In genomic region chr3:73605861-73606260, GRCh38 we compare ENCODE assay signal across 18 cellular contexts. TPM values are rescaled to one million over a fixed set of nuclear protein-coding genes. Genes with fewer than 3 reads are reported as not detected.
DNase-seq lines count a peak whose midpoint lies in the region; ATAC-seq and TF ChIP-seq lines count a peak whose summit lies in the region.
"Had no signal": no experiment of that assay in that cellular context is flagged by ENCODE, and none has a peak within 500 bp of the region (broad histone marks: within the 10 kb centered on the region; RNA-seq: fewer than 3 reads in every experiment).

No MANE protein-coding gene starts in this region.

- in situ Hi-C loops in transverse colon (cut with MboI; ENCODE audit: low pct_ligation_motif_present in 1 of 4, low pct_unique_long_range_greater_than_20kb in 1 of 4, low sequenced_read_pairs in 3 of 4), result loop anchor here in 1 of 4 donors (25.0 kb wide), 1 partner anchor 94 kb away; no protein-coding TSS in a partner anchor

- H3K9me3 ChIP-seq in muscle layer of colon (ENCODE audit: low read length) (no peaks in the 10 kb centered on the region), sigmoid colon (no peaks in the 10 kb centered on the region), transverse colon (no peaks in the 10 kb centered on the region), body of pancreas (no peaks in the 10 kb centered on the region)
- H3K9me3 ChIP-seq: Peyer's patch had no signal

- H3K4me3 ChIP-seq in muscle layer of colon (ENCODE audit: low read depth in 1 of 2, low read length in 2 of 2), result no peak overlapping the region
- no peak overlapping the region for H3K4me3 ChIP-seq in sigmoid colon
- no peak overlapping the region for H3K4me3 ChIP-seq in transverse colon
- no peak overlapping the region for H3K4me3 ChIP-seq in body of pancreas
- H3K4me3 ChIP-seq: Peyer's patch had no signal

- ATAC-seq in body of pancreas, result no peak
- ATAC-seq: HepG2 had no signal

- H3K27ac ChIP-seq in muscle layer of colon (ENCODE audit: low read depth, low read length), result peak overlapping the region; percentile 72
- peak overlapping the region; percentile 64 to 96 (median 82) for H3K27ac ChIP-seq in sigmoid colon
- peak overlapping the region; percentile 48 to 75 (median 66) for H3K27ac ChIP-seq in transverse colon
- H3K27ac ChIP-seq in body of pancreas, result no peak overlapping the region
- H3K27ac ChIP-seq: C4-2B had no signal

- no peak overlapping the region for H3K9ac ChIP-seq in muscle layer of colon (ENCODE audit: low read length)

- no peak for TF ChIP-seq CTCF in brain (conservative IDR thresholded peaks at IDR 0.05)
- no peak for TF ChIP-seq CTCF in sigmoid colon (IDR thresholded peaks at IDR 0.05)
- TF ChIP-seq CTCF in transverse colon (IDR thresholded peaks at IDR 0.05), result no peak
- TF ChIP-seq CTCF in body of pancreas (IDR thresholded peaks at IDR 0.05), result no peak

- H3K27ac Mint-ChIP-seq in brain, result peak overlapping the region in 3 of 5 experiments; percentile 6 to 52 (median 30)
- H3K27ac Mint-ChIP-seq: HFFc6 had no signal

- H3K27me3 ChIP-seq in muscle layer of colon (ENCODE audit: control insufficient read depth in 1 of 2, insufficient read depth in 2 of 2, low read length in 2 of 2) (no peaks in the 10 kb centered on the region), sigmoid colon (no peaks in the 10 kb centered on the region), transverse colon (no peaks in the 10 kb centered on the region), body of pancreas (no peaks in the 10 kb centered on the region)
- H3K27me3 ChIP-seq: Peyer's patch had no signal

- no peak for TF ChIP-seq EP300 in sigmoid colon (IDR thresholded peaks at IDR 0.05)
- no peak for TF ChIP-seq EP300 in transverse colon (IDR thresholded peaks at IDR 0.05; ENCODE audit: low read depth)

- H3K4me1 ChIP-seq in muscle layer of colon (ENCODE audit: insufficient read depth, low read length), result peaks cover 92% of the 10 kb centered on the region
- peaks cover 0 to 100% (median 92%) of the 10 kb centered on the region in 4 donors for H3K4me1 ChIP-seq in sigmoid colon
- H3K4me1 ChIP-seq in transverse colon, result peaks cover 0 to 55% (median 12%) of the 10 kb centered on the region in 4 donors
- H3K4me1 ChIP-seq in body of pancreas, result peaks cover 8% of the 10 kb centered on the region

- no peaks in the 10 kb centered on the region for H3K4me1 Mint-ChIP-seq in brain

- peaks cover 35% of the 10 kb centered on the region for H3K36me3 Mint-ChIP-seq in brain

- peaks cover 24% of the 10 kb centered on the region for H3K36me3 ChIP-seq in muscle layer of colon (ENCODE audit: insufficient read depth, low read length)
- peaks cover 0 to 30% (median 0%) of the 10 kb centered on the region in 4 donors for H3K36me3 ChIP-seq in sigmoid colon
- no peaks in the 10 kb centered on the region for H3K36me3 ChIP-seq in transverse colon
- no peaks in the 10 kb centered on the region for H3K36me3 ChIP-seq in body of pancreas (replicated peaks in 1 of 2; ENCODE audit: insufficient read depth in 1 of 2, low read depth in 2 of 2)
- H3K36me3 ChIP-seq: Peyer's patch had no signal

- intact Hi-C loops in sigmoid colon (cut with DNase I), result no loop called here
- intact Hi-C loops in transverse colon (cut with DNase I; ENCODE audit: low total_unique reads), result no loop called here
- intact Hi-C loops in body of pancreas (cut with DNase I), result no loop called here

- no peak for DNase-seq in sigmoid colon
- no peak for DNase-seq in transverse colon
- no peak for DNase-seq in body of pancreas
- DNase-seq in CD1c-positive myeloid dendritic cell (ENCODE audit: extremely low spot score), result no peak
- DNase-seq in OCI-M1 (lab: John Stamatoyannopoulos, UW), result no peak
- DNase-seq: DMS 273 treated with DMSO at 0.1 percent for 48 hours, KG1, NCI-H1436 treated with DMSO at 0.1 percent for 48 hours, NCI-H2029 treated with DMSO at 0.1 percent for 48 hours, NCI-H510A, NCI-H82, Peyer's patch, Right ventricle myocardium superior had no signal

- no peak for TF ChIP-seq POLR2A in sigmoid colon (IDR thresholded peaks at IDR 0.05)
- TF ChIP-seq POLR2A in transverse colon (IDR thresholded peaks at IDR 0.05), result no peak
- TF ChIP-seq POLR2A in body of pancreas (IDR thresholded peaks at IDR 0.05), result no peak

- peaks cover 4% of the 10 kb centered on the region for H3K27me3 Mint-ChIP-seq in brain

- H3K4me3 Mint-ChIP-seq in brain, result no peak overlapping the region
- H3K4me3 Mint-ChIP-seq: HFFc6 had no signal

- no peaks in the 10 kb centered on the region for H3K9me3 Mint-ChIP-seq in brain
- H3K9me3 Mint-ChIP-seq: HFFc6 had no signal

RNA-seq across cellular contexts. Expression of gene PDZRN3, which starts 18.9 kb away (rescaled TPM):
- polyA plus RNA-seq in brain (ENCODE audit: insufficient read depth, low read depth, low replicate concordance), result 14.2 TPM
- 100 to 1,000 TPM; 172 to 209 (median 206) TPM for total RNA-seq in sigmoid colon
- 10 to 100 TPM in 1 of 3 donors, 1 to 10 TPM in 2; 7.2 to 16.1 (median 9.0) TPM for polyA plus RNA-seq in sigmoid colon
- 100 to 1,000 TPM in 2 of 4 donors, 10 to 100 TPM in 2; 31.9 to 191 (median 75.3) TPM for total RNA-seq in transverse colon
- 10 to 100 TPM; 18.9 to 41.9 TPM for total RNA-seq in body of pancreas
- total RNA-seq: HepG2 had no signal
- polyA plus RNA-seq: HepG2 had no signal

Comparison
In these comparisons a context has a peak if more than half of its experiments do, and no peak if none do; other contexts are left out.
1. H3K27ac ChIP-seq: peak in muscle layer of colon (single experiment), sigmoid colon (4 of 4) and transverse colon (4 of 4); none in body of pancreas (0 of 4).